9 cellular contexts compared by ENCODE assay signal in genomic region chr17:47638903-47639302, GRCh38.
"Had no signal": no experiment of that assay in that cellular context is flagged by ENCODE, and none has a peak within 500 bp of the region (broad histone marks: within the 10 kb centered on the region; RNA-seq: fewer than 3 reads in every experiment).

No MANE protein-coding gene starts in this region.

- FAIRE-seq: H1, H54, HepG2 had no signal

- DNase-seq: GM23248, H9, HCEC 1CT, HFFc6 had no signal

- ATAC-seq: HepG2 had no signal

- H3K36me3 Mint-ChIP-seq: IgD-negative memory B cell had no signal

- H3K4me3 Mint-ChIP-seq: H9, HFFc6 had no signal

- H2AFZ ChIP-seq: GM23248 had no signal

- H3K27ac Mint-ChIP-seq: HFFc6, IgD-negative memory B cell had no signal

- H3K4me1 Mint-ChIP-seq: H9 had no signal

- H3K9me3 Mint-ChIP-seq: H9, HFFc6, IgD-negative memory B cell had no signal

- H3K27ac ChIP-seq: GM23248, HL-60 had no signal

- H3K27me3 Mint-ChIP-seq: IgD-negative memory B cell had no signal

- H3K9ac ChIP-seq: GM23248 had no signal

- H3K4me3 ChIP-seq: GM23248 had no signal
